18 cellular contexts compared by ENCODE assay signal in the genomic region with DNA sequence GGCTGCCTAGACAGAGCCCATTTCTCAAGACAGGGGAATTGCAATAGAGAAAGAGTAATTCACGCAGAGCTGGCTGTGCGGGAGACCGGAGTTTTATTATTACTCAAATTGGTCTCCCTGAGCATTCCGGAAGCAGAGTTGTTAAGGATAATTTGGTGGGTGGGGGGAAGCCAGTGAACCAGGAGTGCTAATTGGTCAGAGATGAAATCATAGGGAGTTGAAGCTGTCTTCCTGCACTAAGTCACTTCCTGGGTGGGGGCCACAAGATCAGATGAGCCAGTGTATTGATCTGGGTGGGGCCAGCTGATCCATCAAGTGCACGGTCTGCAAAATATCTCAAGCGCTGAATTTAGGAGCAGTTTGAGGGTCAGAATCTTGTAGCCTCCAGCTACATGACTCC.
DNase-seq lines count a peak whose midpoint lies in the region; ATAC-seq and TF ChIP-seq lines count a peak whose summit lies in the region.
"Had no signal": no experiment of that assay in that cellular context is flagged by ENCODE, and none has a peak within 500 bp of the region (broad histone marks: within the 10 kb centered on the region; RNA-seq: fewer than 3 reads in every experiment).

No MANE protein-coding gene starts in this region.

- H3K36me3 ChIP-seq in RWPE2 (ENCODE audit: low read depth) = peaks cover 8% of the 10 kb centered on the region
- H3K36me3 ChIP-seq in mucosa of descending colon (ENCODE audit: low read depth) = no peaks in the 10 kb centered on the region

- H3K4me3 Mint-ChIP-seq in activated CD4-positive, alpha-beta T cell treated with anti-CD3 and anti-CD28 coated beads, Interleukin-2, amount 10 ng/mL, durations not matched to agents 7 days and 5 days = no peak overlapping the region
- H3K4me3 Mint-ChIP-seq in effector memory CD8-positive, alpha-beta T cell = peak overlapping the region in 1 of 2 donors; percentile 56
- peak overlapping the region; percentile 12 for H3K4me3 Mint-ChIP-seq in neural crest cell
- H3K4me3 Mint-ChIP-seq: activated naive CD8-positive, alpha-beta T cell treated with anti-CD3 and anti-CD28 coated beads for 36 hours; B cell had no signal

- peaks cover 5% of the 10 kb centered on the region for H3K9me3 Mint-ChIP-seq in activated CD4-positive, alpha-beta T cell treated with anti-CD3 and anti-CD28 coated beads, Interleukin-2, amount 10 ng/mL, durations not matched to agents 7 days and 5 days
- H3K9me3 Mint-ChIP-seq in effector memory CD8-positive, alpha-beta T cell = no peaks in the 10 kb centered on the region
- H3K9me3 Mint-ChIP-seq in neural crest cell = peaks cover 7% of the 10 kb centered on the region

- POLR2A ChIA-PET in activated CD4-positive, alpha-beta T cell treated with anti-CD3 and anti-CD28 coated beads, Interleukin-2, amount 10 ng/mL, durations not matched to agents 7 days and 5 days (lab: Charles Lee) = no interaction called here

- CTCF ChIA-PET in activated CD4-positive, alpha-beta T cell treated with anti-CD3 and anti-CD28 coated beads, Interleukin-2, amount 10 ng/mL, durations not matched to agents 7 days and 5 days (lab: Charles Lee) = interaction anchor here (0.6 to 1.4 kb wide), 3 partner anchors 29 to 446 kb away, joined by 3 to 4 read pairs (median 3); no protein-coding TSS in a partner anchor

- H3K4me3 ChIP-seq in RWPE2 (ENCODE audit: severe bottlenecking) (no peak overlapping the region), mucosa of descending colon (no peak overlapping the region)
- H3K4me3 ChIP-seq: GM23248 had no signal

- TF ChIP-seq CTCF in RWPE2 (IDR thresholded peaks at IDR 0.05; ENCODE audit: poor library complexity, severe bottlenecking) (no peak), neural crest cell (conservative IDR thresholded peaks at IDR 0.05) (no peak), mucosa of descending colon (IDR thresholded peaks at IDR 0.05) (no peak)

- peaks cover 20% of the 10 kb centered on the region for H3K4me1 Mint-ChIP-seq in activated CD4-positive, alpha-beta T cell treated with anti-CD3 and anti-CD28 coated beads, Interleukin-2, amount 10 ng/mL, durations not matched to agents 7 days and 5 days
- peaks cover 16 to 41% of the 10 kb centered on the region in 2 donors for H3K4me1 Mint-ChIP-seq in effector memory CD8-positive, alpha-beta T cell (ENCODE audit: low read depth in 2 of 2)
- peaks cover 33% of the 10 kb centered on the region for H3K4me1 Mint-ChIP-seq in neural crest cell

- ATAC-seq in RWPE2 (ENCODE audit: low read depth) = no peak
- no peak for ATAC-seq in effector memory CD8-positive, alpha-beta T cell (replicated peaks)
- ATAC-seq in mucosa of descending colon = no peak

- H3K27me3 ChIP-seq in RWPE2 (ENCODE audit: insufficient read depth, poor library complexity, severe bottlenecking) = no peaks in the 10 kb centered on the region

- H3K36me3 Mint-ChIP-seq in activated CD4-positive, alpha-beta T cell treated with anti-CD3 and anti-CD28 coated beads, Interleukin-2, amount 10 ng/mL, durations not matched to agents 7 days and 5 days (ENCODE audit: low read depth) = peaks cover 11% of the 10 kb centered on the region
- H3K36me3 Mint-ChIP-seq in effector memory CD8-positive, alpha-beta T cell (ENCODE audit: insufficient read depth) = peaks cover 5% of the 10 kb centered on the region
- H3K36me3 Mint-ChIP-seq in neural crest cell (ENCODE audit: low read depth) = peaks cover 39% of the 10 kb centered on the region

- H3K27me3 Mint-ChIP-seq in activated CD4-positive, alpha-beta T cell treated with anti-CD3 and anti-CD28 coated beads, Interleukin-2, amount 10 ng/mL, durations not matched to agents 7 days and 5 days = no peaks in the 10 kb centered on the region
- no peaks in the 10 kb centered on the region for H3K27me3 Mint-ChIP-seq in effector memory CD8-positive, alpha-beta T cell
- H3K27me3 Mint-ChIP-seq in neural crest cell (ENCODE audit: low read depth) = no peaks in the 10 kb centered on the region
- H3K27me3 Mint-ChIP-seq: activated naive CD8-positive, alpha-beta T cell treated with anti-CD3 and anti-CD28 coated beads for 36 hours; B cell had no signal

- DNase-seq in activated CD4-positive, alpha-beta T cell treated with anti-CD3 and anti-CD28 coated beads, Interleukin-2, amount 10 ng/mL, durations not matched to agents 7 days and 5 days = no peak
- no peak for DNase-seq in activated CD4-positive, alpha-beta T cell treated with anti-CD3 and anti-CD28 coated beads, Interleukin-2, amount 50 U/mL, for 1 hour
- DNase-seq in RWPE2 (ENCODE audit: low spot score) (no peak), neural crest cell (ENCODE audit: low read depth, low spot score) (no peak), mucosa of descending colon (no peak), NCI-H510A treated with DMSO at 0.1 percent for 48 hours (lab: John Stamatoyannopoulos, UW) (no peak), NOMO-1 (lab: John Stamatoyannopoulos, UW; ENCODE audit: unreplicated experiment in 2 of 2) (no peak)
- DNase-seq in effector memory CD8-positive, alpha-beta T cell = no peak
- DNase-seq: activated naive CD8-positive, alpha-beta T cell treated with anti-CD3 and anti-CD28 coated beads for 36 hours; activated T-cell treated with anti-CD3 and anti-CD28 coated beads, Interleukin-2, amount 50 U/mL, for 48 hours; Calu3; GM23248; left ventricle myocardium superior; NCI-H1436 treated with DMSO at 0.1 percent for 48 hours; NCI-H524 treated with DMSO at 0.1 percent for 48 hours; right cardiac atrium; SHP77 treated with DMSO at 0.1 percent for 48 hours had no signal

- H3K27ac ChIP-seq in RWPE2 (ENCODE audit: poor library complexity, severe bottlenecking) = peak overlapping the region; percentile 48
- H3K27ac ChIP-seq: GM23248 had no signal

- intact Hi-C loops in mucosa of descending colon (cut with DNase I, micrococcal nuclease) = no loop called here

- H3K9me3 ChIP-seq in RWPE2 (ENCODE audit: severe bottlenecking) = no peaks in the 10 kb centered on the region
- no peaks in the 10 kb centered on the region for H3K9me3 ChIP-seq in mucosa of descending colon

- H3K4me1 ChIP-seq in RWPE2 (ENCODE audit: insufficient read depth, poor library complexity, severe bottlenecking) (peaks cover 14% of the 10 kb centered on the region), mucosa of descending colon (ENCODE audit: low read depth) (peaks cover 4% of the 10 kb centered on the region)

- peak overlapping the region; percentile 26 for H3K27ac Mint-ChIP-seq in activated CD4-positive, alpha-beta T cell treated with anti-CD3 and anti-CD28 coated beads, Interleukin-2, amount 10 ng/mL, durations not matched to agents 7 days and 5 days
- peak overlapping the region; percentile 49 to 77 for H3K27ac Mint-ChIP-seq in effector memory CD8-positive, alpha-beta T cell
- no peak overlapping the region for H3K27ac Mint-ChIP-seq in neural crest cell (ENCODE audit: unreplicated experiment)
- H3K27ac Mint-ChIP-seq: activated naive CD8-positive, alpha-beta T cell treated with anti-CD3 and anti-CD28 coated beads for 36 hours had no signal
